11 cellular contexts compared by ENCODE assay signal in the genomic region with DNA sequence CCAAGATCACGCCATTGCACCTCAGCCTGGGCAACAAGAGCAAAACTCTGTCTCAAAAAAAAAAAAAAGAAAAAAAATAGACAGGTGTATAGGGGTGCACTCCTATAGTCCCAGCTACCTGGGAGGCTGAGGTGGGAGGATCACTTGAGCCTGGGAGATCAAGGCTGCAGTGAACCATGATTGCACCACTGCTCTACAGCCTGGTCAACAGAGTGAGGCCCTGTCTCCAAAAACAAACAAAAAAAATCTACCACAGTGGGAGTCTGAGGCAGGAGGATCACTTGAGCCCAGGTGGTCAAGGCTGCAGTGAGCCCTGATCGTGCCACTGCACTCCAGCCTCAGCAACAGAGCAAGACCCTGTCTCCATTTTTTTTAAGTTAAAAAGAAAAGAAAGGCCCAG. TPM values are rescaled to one million over a fixed set of nuclear protein-coding genes. Genes with fewer than 3 reads are reported as not detected.
DNase-seq lines count a peak whose midpoint lies in the region; ATAC-seq, FAIRE-seq and TF ChIP-seq lines count a peak whose summit lies in the region.
"Not testable (repeated sequence)": the region's sequence is repeated elsewhere in the genome, so short reads cannot be mapped to it uniquely, and the experiment has no call there.
"Had no signal": no experiment of that assay in that cellular context is flagged by ENCODE, and none has a peak within 500 bp of the region (broad histone marks: within the 10 kb centered on the region; RNA-seq: fewer than 3 reads in every experiment).

No MANE protein-coding gene starts in this region.

- H3K4me1 Mint-ChIP-seq in GM23338, result peaks cover 11% of the 10 kb centered on the region
- H3K4me1 Mint-ChIP-seq in activated CD8-positive, alpha-beta memory T cell treated with anti-CD3 and anti-CD28 coated beads, Interleukin-2, amount 10 ng/mL, durations not matched to agents 7 days and 5 days, result peaks cover 13% of the 10 kb centered on the region

- not testable (repeated sequence) for H3K27ac Mint-ChIP-seq in GM23338; activated CD8-positive, alpha-beta memory T cell treated with anti-CD3 and anti-CD28 coated beads, Interleukin-2, amount 10 ng/mL, durations not matched to agents 7 days and 5 days

- H3K4me2 ChIP-seq in GM23338; HepG2 (ENCODE audit: low read depth, low read length): not testable (repeated sequence)

- H3K4me3 Mint-ChIP-seq in GM23338; activated CD8-positive, alpha-beta memory T cell treated with anti-CD3 and anti-CD28 coated beads, Interleukin-2, amount 10 ng/mL, durations not matched to agents 7 days and 5 days: not testable (repeated sequence)

- not testable (repeated sequence) for H3F3A ChIP-seq in GM23338 (replicated peaks; ENCODE audit: low read depth)

- not testable (repeated sequence) for H3K4me3 ChIP-seq in GM23338; HepG2 (replicated peaks in 1 of 3; ENCODE audit: insufficient read depth in 1 of 3, low read depth in 2 of 3, low read length in 3 of 3)

- CTCF ChIA-PET in activated CD8-positive, alpha-beta memory T cell treated with anti-CD3 and anti-CD28 coated beads, Interleukin-2, amount 10 ng/mL, durations not matched to agents 7 days and 5 days (lab: Charles Lee), result interaction anchor here (4.9 kb wide), 1 partner anchor 51 kb away, joined by 40 read pairs; no protein-coding TSS in a partner anchor
- CTCF ChIA-PET in HepG2 (lab: Yijun Ruan, JAX; ENCODE audit: low intra/inter-chr PET ratio, low total read pairs), result not testable (repeated sequence)

- H3K27me3 Mint-ChIP-seq in GM23338 (ENCODE audit: insufficient read depth, low read depth, poor library complexity), result peaks cover 25% of the 10 kb centered on the region
- not testable (repeated sequence) for H3K27me3 Mint-ChIP-seq in activated CD8-positive, alpha-beta memory T cell treated with anti-CD3 and anti-CD28 coated beads, Interleukin-2, amount 10 ng/mL, durations not matched to agents 7 days and 5 days

- not testable (repeated sequence) for H4K20me1 ChIP-seq in GM23338 (replicated peaks; ENCODE audit: insufficient read depth); HepG2 (ENCODE audit: insufficient read depth, low read length)

- H2AFZ ChIP-seq in GM23338; HepG2 (ENCODE audit: low read length): not testable (repeated sequence)

- not testable (repeated sequence) for H3K9me3 ChIP-seq in HepG2 (ENCODE audit: low read length)

- in situ Hi-C loops in HepG2 (cut with HindIII; ENCODE audit: extremely low pct_ligation_motif_present, low pct_unique_long_range_greater_than_20kb), result not testable (repeated sequence)

- H3K4me1 ChIP-seq in GM23338 (ENCODE audit: insufficient read depth), result not testable (repeated sequence)
- peaks cover 44% of the 10 kb centered on the region for H3K4me1 ChIP-seq in HepG2 (ENCODE audit: insufficient read depth, low read length)

- WGBS in HepG2 (ENCODE audit: low lambda C conversion rate), result 56% methylated on average over 2 of the region's 2 CpGs

- H3K9ac ChIP-seq in HepG2 (ENCODE audit: insufficient read depth, low read depth, low read length), result not testable (repeated sequence)

- H3K27me3 ChIP-seq in GM23338 (ENCODE audit: insufficient read depth), result peaks cover 36% of the 10 kb centered on the region
- not testable (repeated sequence) for H3K27me3 ChIP-seq in HepG2 (ENCODE audit: control insufficient read depth in 1 of 2, insufficient read depth in 2 of 2, low read length in 2 of 2)

- not testable (repeated sequence) for TF ChIP-seq POLR2A in HepG2 (IDR thresholded peaks at IDR 0.05; ENCODE audit: insufficient read depth in 1 of 2, low read depth in 2 of 2, low read length in 2 of 2)

- TF ChIP-seq RAD21 in HepG2 (CRISPR knock-in tag; IDR thresholded peaks at IDR 0.05), result not testable (repeated sequence)

- peak; percentile 54 for FAIRE-seq in HepG2 (lab: Jason Lieb, UNC)

- not testable (repeated sequence) for TF ChIP-seq CTCF in GM23338 (conservative IDR thresholded peaks at IDR 0.05; ENCODE audit: low read depth in 2 of 2); HepG2 (CRISPR knock-in tag; IDR thresholded peaks at IDR 0.05)

- H3K36me3 ChIP-seq in GM23338 (ENCODE audit: insufficient read depth); HepG2 (replicated peaks in 1 of 2; ENCODE audit: control insufficient read depth in 1 of 2, insufficient read depth in 2 of 2, low read length in 2 of 2): not testable (repeated sequence)

- H3K36me3 Mint-ChIP-seq in GM23338 (ENCODE audit: low read depth); activated CD8-positive, alpha-beta memory T cell treated with anti-CD3 and anti-CD28 coated beads, Interleukin-2, amount 10 ng/mL, durations not matched to agents 7 days and 5 days: not testable (repeated sequence)

- H3K27ac ChIP-seq in GM23338 (ENCODE audit: low read depth); HepG2 (ENCODE audit: extremely low read length, insufficient read depth, low read length): not testable (repeated sequence)

- DNase-seq in GM23338 (ENCODE audit: low spot score), result peak; percentile 26
- DNase-seq in activated CD8-positive, alpha-beta memory T cell treated with anti-CD3 and anti-CD28 coated beads, Interleukin-2, amount 10 ng/mL, durations not matched to agents 7 days and 5 days, result peak; percentile 3
- not testable (repeated sequence) for DNase-seq in HepG2 (ENCODE audit: low spot score)

- not testable (repeated sequence) for BruUV-seq in HepG2 (replicated peaks; lab: Mats Ljungman, UMichigan)

- 0 out of 4 replicates have a peak, but pooled peaks of 1 of the 2 experiments have one; percentile 11 for TF ChIP-seq EP300 in HepG2 (IDR thresholded peaks at IDR 0.05; ENCODE audit: low read depth in 2 of 2, low read length in 2 of 2)
- TF ChIP-seq EP300 in HepG2 (CRISPR knock-in tag; IDR thresholded peaks at IDR 0.05; ENCODE audit: borderline replicate concordance), result not testable (repeated sequence)

- ATAC-seq in GM23338; activated CD8-positive, alpha-beta memory T cell treated with anti-CD3 and anti-CD28 coated beads, Interleukin-2, amount 10 ng/mL, durations not matched to agents 7 days and 5 days; HepG2: not testable (repeated sequence)

- intact Hi-C loops in HepG2 (cut with micrococcal nuclease; ENCODE audit: unreplicated experiment), result not testable (repeated sequence)

- not testable (repeated sequence) for H3K9me2 ChIP-seq in GM23338 (ENCODE audit: insufficient read depth)

- not testable (repeated sequence) for H3K79me2 ChIP-seq in GM23338 (replicated peaks; ENCODE audit: insufficient read depth); HepG2 (ENCODE audit: insufficient read depth, low read length)

- POLR2A ChIA-PET in HepG2 (lab: Yijun Ruan, JAX), result interaction anchor here (0.7 to 4.5 kb wide), 2 partner anchors 17 to 23 kb away, joined by 3 to 34 read pairs; a partner anchor contains a TSS

- not testable (repeated sequence) for H3K9me3 Mint-ChIP-seq in GM23338; activated CD8-positive, alpha-beta memory T cell treated with anti-CD3 and anti-CD28 coated beads, Interleukin-2, amount 10 ng/mL, durations not matched to agents 7 days and 5 days (ENCODE audit: low read depth)

RNA-seq across cellular contexts. Expression of a gene that starts 17.5 kb away (rescaled TPM):
- total RNA-seq in GM23338 (2014; rRNA removed; shearing (Covaris generic)), result 13.0 and 13.2 TPM in 2 replicates
- polyA plus RNA-seq in GM23338 (2016; fragmentation: Nextera tagmentation; extraction: Ambion mirVana) (1.3 and 2.6 TPM in 2 replicates), HepG2 (2011; rRNA removed) (19.0 and 22.0 TPM in 2 replicates)
- 10 to 100 TPM; 35.8 to 47.0 TPM for total RNA-seq in activated CD8-positive, alpha-beta memory T cell treated with anti-CD3 and anti-CD28 coated beads, Interleukin-2, amount 10 ng/mL, durations not matched to agents 7 days and 5 days
- total RNA-seq in HepG2 (2016; rRNA removed; fragmentation: Illumina TruSeq; extraction: Trizol), result 15.0 and 16.9 TPM in 2 replicates
- total RNA-seq in HepG2 (2016; cell fraction: cytosol; rRNA removed; fragmentation: Illumina TruSeq; extraction: Trizol; ENCODE audit: low read depth), result 2.4 and 4.8 TPM in 2 replicates
- total RNA-seq in HepG2 (2016; cell fraction: insoluble cytoplasmic fraction; rRNA removed; fragmentation: Illumina TruSeq; extraction: Trizol), result 13.9 and 16.1 TPM in 2 replicates
- total RNA-seq in HepG2 (2016; cell fraction: membrane; rRNA removed; fragmentation: Illumina TruSeq; extraction: Trizol), result 11.3 and 11.8 TPM in 2 replicates
- 20.9 and 23.7 TPM in 2 replicates for total RNA-seq in HepG2 (2016; cell fraction: nucleus; rRNA removed; fragmentation: Illumina TruSeq; extraction: Trizol)
- polyA plus RNA-seq in HepG2 (2011; cell fraction: cytosol; rRNA removed), result 7.2 and 8.9 TPM in 2 replicates
- polyA plus RNA-seq in HepG2 (2011; cell fraction: nucleus; rRNA removed), result 49.3 and 50.2 TPM in 2 replicates
- 15.4 and 16.5 TPM in 2 replicates for polyA plus RNA-seq in HepG2 (2012)
- 1.4 and 2.0 TPM in 2 replicates for polyA plus RNA-seq in HepG2 (2016; cell fraction: cytosol; fragmentation: Illumina TruSeq; extraction: Trizol; ENCODE audit: low read depth)
- 11.3 and 12.0 TPM in 2 replicates for polyA plus RNA-seq in HepG2 (2016; cell fraction: insoluble cytoplasmic fraction; fragmentation: Illumina TruSeq; extraction: Trizol; ENCODE audit: low read depth)
- 4.1 and 5.8 TPM in 2 replicates for polyA plus RNA-seq in HepG2 (2016; cell fraction: membrane; fragmentation: Illumina TruSeq; extraction: Trizol; ENCODE audit: low read depth)
- 21.2 and 25.1 TPM in 2 replicates for polyA plus RNA-seq in HepG2 (2016; cell fraction: nucleus; fragmentation: Illumina TruSeq; extraction: Trizol; ENCODE audit: insufficient read depth, low read depth)
- 41.0 and 77.8 TPM in 2 replicates for polyA minus RNA-seq in HepG2 (2011; rRNA and poly(A)+ RNA removed; ENCODE audit: low replicate concordance)
- polyA minus RNA-seq in HepG2 (2011; cell fraction: cytosol; rRNA and poly(A)+ RNA removed), result 8.4 and 10.6 TPM in 2 replicates
- 91.4 and 93.6 TPM in 2 replicates for polyA minus RNA-seq in HepG2 (2011; cell fraction: nucleus; rRNA and poly(A)+ RNA removed)

RNA-seq across cellular contexts. Expression of a gene that starts 17.7 kb away (rescaled TPM):
- total RNA-seq in GM23338 (2014; rRNA removed; shearing (Covaris generic)), result 3.6 and 7.1 TPM in 2 replicates
- polyA plus RNA-seq in GM23338 (2016; fragmentation: Nextera tagmentation; extraction: Ambion mirVana), result 3.1 and 3.2 TPM in 2 replicates
- total RNA-seq in activated CD8-positive, alpha-beta memory T cell treated with anti-CD3 and anti-CD28 coated beads, Interleukin-2, amount 10 ng/mL, durations not matched to agents 7 days and 5 days, result 10 to 100 TPM; 19.6 to 28.1 TPM
- 2.7 and 7.2 TPM in 2 replicates for total RNA-seq in HepG2 (2016; rRNA removed; fragmentation: Illumina TruSeq; extraction: Trizol)
- 3.9 and 6.0 TPM in 2 replicates for total RNA-seq in HepG2 (2016; cell fraction: cytosol; rRNA removed; fragmentation: Illumina TruSeq; extraction: Trizol; ENCODE audit: low read depth)
- 1.3 and 7.7 TPM in 2 replicates for total RNA-seq in HepG2 (2016; cell fraction: insoluble cytoplasmic fraction; rRNA removed; fragmentation: Illumina TruSeq; extraction: Trizol)
- total RNA-seq in HepG2 (2016; cell fraction: membrane; rRNA removed; fragmentation: Illumina TruSeq; extraction: Trizol), result 2.3 TPM in 2 replicates
- 12.9 and 16.2 TPM in 2 replicates for total RNA-seq in HepG2 (2016; cell fraction: nucleus; rRNA removed; fragmentation: Illumina TruSeq; extraction: Trizol)
- 23.5 and 25.2 TPM in 2 replicates for polyA plus RNA-seq in HepG2 (2011; rRNA removed)
- polyA plus RNA-seq in HepG2 (2011; cell fraction: cytosol; rRNA removed), result 4.3 and 5.6 TPM in 2 replicates
- 112 and 125 TPM in 2 replicates for polyA plus RNA-seq in HepG2 (2011; cell fraction: nucleus; rRNA removed)
- polyA plus RNA-seq in HepG2 (2012), result 10.0 and 10.8 TPM in 2 replicates
- polyA plus RNA-seq in HepG2 (2016; cell fraction: cytosol; fragmentation: Illumina TruSeq; extraction: Trizol; ENCODE audit: low read depth), result 0.41 and 0.44 TPM in 2 replicates
- polyA plus RNA-seq in HepG2 (2016; cell fraction: insoluble cytoplasmic fraction; fragmentation: Illumina TruSeq; extraction: Trizol; ENCODE audit: low read depth), result 2.9 and 3.3 TPM in 2 replicates
- 1.2 TPM in 2 replicates for polyA plus RNA-seq in HepG2 (2016; cell fraction: membrane; fragmentation: Illumina TruSeq; extraction: Trizol; ENCODE audit: low read depth)
- 64.6 and 67.6 TPM in 2 replicates for polyA plus RNA-seq in HepG2 (2016; cell fraction: nucleus; fragmentation: Illumina TruSeq; extraction: Trizol; ENCODE audit: insufficient read depth, low read depth)
- polyA minus RNA-seq in HepG2 (2011; rRNA and poly(A)+ RNA removed; ENCODE audit: low replicate concordance), result 12.1 and 29.8 TPM in 2 replicates
- polyA minus RNA-seq in HepG2 (2011; cell fraction: cytosol; rRNA and poly(A)+ RNA removed), result 1.8 and 1.9 TPM in 2 replicates
- polyA minus RNA-seq in HepG2 (2011; cell fraction: nucleus; rRNA and poly(A)+ RNA removed), result 20.1 and 26.4 TPM in 2 replicates

RNA-seq across cellular contexts. Expression of a gene that starts 44.0 kb away (rescaled TPM):
- total RNA-seq in GM23338 (2014; rRNA removed; shearing (Covaris generic)), result 0.39 TPM in 1 of 2 replicates, not detected in the other
- polyA plus RNA-seq in GM23338 (2016; fragmentation: Nextera tagmentation; extraction: Ambion mirVana) (0.32 and 0.43 TPM in 2 replicates), HepG2 (2011; rRNA removed) (0.14 and 0.16 TPM in 2 replicates)
- total RNA-seq in activated CD8-positive, alpha-beta memory T cell treated with anti-CD3 and anti-CD28 coated beads, Interleukin-2, amount 10 ng/mL, durations not matched to agents 7 days and 5 days, result 100 to 1,000 TPM; 567 to 729 TPM
- 0.13 and 0.18 TPM in 2 replicates for total RNA-seq in HepG2 (2016; rRNA removed; fragmentation: Illumina TruSeq; extraction: Trizol)
- total RNA-seq in HepG2 (2016; cell fraction: cytosol; rRNA removed; fragmentation: Illumina TruSeq; extraction: Trizol; ENCODE audit: low read depth), result not detected in 2 replicates
- 0.32 TPM in 1 of 2 replicates, not detected in the other for total RNA-seq in HepG2 (2016; cell fraction: insoluble cytoplasmic fraction; rRNA removed; fragmentation: Illumina TruSeq; extraction: Trizol)
- not detected in 2 replicates for total RNA-seq in HepG2 (2016; cell fraction: membrane; rRNA removed; fragmentation: Illumina TruSeq; extraction: Trizol)
- total RNA-seq in HepG2 (2016; cell fraction: nucleus; rRNA removed; fragmentation: Illumina TruSeq; extraction: Trizol), result not detected in 2 replicates
- polyA plus RNA-seq in HepG2 (2011; cell fraction: cytosol; rRNA removed), result 0.09 and 0.13 TPM in 2 replicates
- 0.39 and 0.40 TPM in 2 replicates for polyA plus RNA-seq in HepG2 (2011; cell fraction: nucleus; rRNA removed)
- 0.20 and 0.30 TPM in 2 replicates for polyA plus RNA-seq in HepG2 (2012)
- polyA plus RNA-seq in HepG2 (2016; cell fraction: cytosol; fragmentation: Illumina TruSeq; extraction: Trizol; ENCODE audit: low read depth), result not detected in 2 replicates
- polyA plus RNA-seq in HepG2 (2016; cell fraction: insoluble cytoplasmic fraction; fragmentation: Illumina TruSeq; extraction: Trizol; ENCODE audit: low read depth), result 0.33 TPM in 1 of 2 replicates, not detected in the other
- polyA plus RNA-seq in HepG2 (2016; cell fraction: membrane; fragmentation: Illumina TruSeq; extraction: Trizol; ENCODE audit: low read depth), result not detected in 2 replicates
- polyA plus RNA-seq in HepG2 (2016; cell fraction: nucleus; fragmentation: Illumina TruSeq; extraction: Trizol; ENCODE audit: insufficient read depth, low read depth), result 0.20 TPM in 1 of 2 replicates, not detected in the other
- 0.40 and 2.6 TPM in 2 replicates for polyA minus RNA-seq in HepG2 (2011; rRNA and poly(A)+ RNA removed; ENCODE audit: low replicate concordance)
- polyA minus RNA-seq in HepG2 (2011; cell fraction: cytosol; rRNA and poly(A)+ RNA removed), result not detected in 2 replicates
- polyA minus RNA-seq in HepG2 (2011; cell fraction: nucleus; rRNA and poly(A)+ RNA removed), result not detected in 2 replicates

RNA-seq across cellular contexts. Expression of a gene that starts 59.7 kb away (rescaled TPM):
- total RNA-seq in GM23338 (2014; rRNA removed; shearing (Covaris generic)), result not detected in 2 replicates
- polyA plus RNA-seq in GM23338 (2016; fragmentation: Nextera tagmentation; extraction: Ambion mirVana), result not detected in 2 replicates
- 1 to 10 TPM; 1.1 to 5.9 TPM for total RNA-seq in activated CD8-positive, alpha-beta memory T cell treated with anti-CD3 and anti-CD28 coated beads, Interleukin-2, amount 10 ng/mL, durations not matched to agents 7 days and 5 days
- 6.1 and 14.9 TPM in 2 replicates for total RNA-seq in HepG2 (2016; rRNA removed; fragmentation: Illumina TruSeq; extraction: Trizol)
- total RNA-seq in HepG2 (2016; cell fraction: cytosol; rRNA removed; fragmentation: Illumina TruSeq; extraction: Trizol; ENCODE audit: low read depth), result 1.3 and 1.6 TPM in 2 replicates
- total RNA-seq in HepG2 (2016; cell fraction: insoluble cytoplasmic fraction; rRNA removed; fragmentation: Illumina TruSeq; extraction: Trizol), result 5.1 and 14.3 TPM in 2 replicates
- 3.9 and 5.2 TPM in 2 replicates for total RNA-seq in HepG2 (2016; cell fraction: membrane; rRNA removed; fragmentation: Illumina TruSeq; extraction: Trizol)
- 20.7 and 23.6 TPM in 2 replicates for total RNA-seq in HepG2 (2016; cell fraction: nucleus; rRNA removed; fragmentation: Illumina TruSeq; extraction: Trizol)
- 108 and 131 TPM in 2 replicates for polyA plus RNA-seq in HepG2 (2011; rRNA removed)
- 102 and 125 TPM in 2 replicates for polyA plus RNA-seq in HepG2 (2011; cell fraction: cytosol; rRNA removed)
- polyA plus RNA-seq in HepG2 (2011; cell fraction: nucleus; rRNA removed), result 476 and 502 TPM in 2 replicates
- 40.7 and 74.1 TPM in 2 replicates for polyA plus RNA-seq in HepG2 (2012)
- polyA plus RNA-seq in HepG2 (2016; cell fraction: cytosol; fragmentation: Illumina TruSeq; extraction: Trizol; ENCODE audit: low read depth), result 2.1 and 3.1 TPM in 2 replicates
- 8.4 and 8.5 TPM in 2 replicates for polyA plus RNA-seq in HepG2 (2016; cell fraction: insoluble cytoplasmic fraction; fragmentation: Illumina TruSeq; extraction: Trizol; ENCODE audit: low read depth)
- 3.3 and 4.5 TPM in 2 replicates for polyA plus RNA-seq in HepG2 (2016; cell fraction: membrane; fragmentation: Illumina TruSeq; extraction: Trizol; ENCODE audit: low read depth)
- 40.5 and 42.0 TPM in 2 replicates for polyA plus RNA-seq in HepG2 (2016; cell fraction: nucleus; fragmentation: Illumina TruSeq; extraction: Trizol; ENCODE audit: insufficient read depth, low read depth)
- 0.16 and 255 TPM in 2 replicates for polyA minus RNA-seq in HepG2 (2011; rRNA and poly(A)+ RNA removed; ENCODE audit: low replicate concordance)
- polyA minus RNA-seq in HepG2 (2011; cell fraction: cytosol; rRNA and poly(A)+ RNA removed), result 39.8 and 42.8 TPM in 2 replicates
- polyA minus RNA-seq in HepG2 (2011; cell fraction: nucleus; rRNA and poly(A)+ RNA removed), result 79.3 and 125 TPM in 2 replicates
- total RNA-seq: A172, A673, B cell, Calu3, Daoy had no signal
- polyA plus RNA-seq: AG04450; CD14-positive monocyte; CD4-positive, CD25-positive, alpha-beta regulatory T cell had no signal

Comparison
In these comparisons a context has a peak if more than half of its experiments do, and no peak if none do; other contexts are left out.
1. RNA of a gene that starts 44.0 kb away (total RNA-seq): 567 to 729 TPM in activated CD8-positive, alpha-beta memory T cell treated with anti-CD3 and anti-CD28 coated beads, Interleukin-2, amount 10 ng/mL, durations not matched to agents 7 days and 5 days; 0.13 to 0.32 TPM in HepG2 and 0.39 TPM in GM23338; every median in the first group is over 100 times any median in the second.